In the genomic region with DNA sequence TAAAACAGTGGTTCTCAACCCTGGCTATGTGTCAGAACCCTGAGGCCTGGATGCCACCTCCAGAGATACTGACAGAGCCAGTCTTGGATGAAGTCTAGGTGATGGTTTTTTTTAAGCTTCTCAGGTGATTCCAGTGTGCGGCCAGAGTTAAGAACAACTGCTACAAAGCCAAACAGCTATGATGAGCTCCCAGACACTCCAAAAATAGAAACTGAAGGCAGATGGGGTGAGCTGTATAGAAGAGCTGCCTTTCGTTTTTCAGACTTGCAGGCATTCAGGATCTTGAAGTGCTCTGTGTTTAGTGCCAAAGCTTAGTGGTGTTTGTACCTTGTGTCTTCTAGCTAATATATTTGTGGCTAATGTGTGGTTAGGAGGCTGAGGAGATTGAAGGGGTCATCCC, we compare ENCODE assay signal across 14 cellular contexts. TPM values are rescaled to one million over a fixed set of nuclear protein-coding genes. Genes with fewer than 3 reads are reported as not detected.
"Had no signal": no experiment of that assay in that cellular context is flagged by ENCODE, and none has a peak within 500 bp of the region (broad histone marks: within the 10 kb centered on the region; RNA-seq: fewer than 3 reads in every experiment).

No MANE protein-coding gene starts in this region.

- H3K36me3 ChIP-seq: brain microvascular endothelial cell had no signal

- H3K27ac ChIP-seq: brain microvascular endothelial cell, coronary artery had no signal

- H3K27me3 ChIP-seq: brain microvascular endothelial cell had no signal

- DNase-seq: activated CD4-positive, alpha-beta T cell treated with anti-CD3 and anti-CD28 coated beads, Interleukin-2, amount 10 ng/mL, durations not matched to agents 24 days and 14 days; activated CD8-positive, alpha-beta T cell treated with anti-CD3 and anti-CD28 coated beads for 36 hours; activated naive CD4-positive, alpha-beta T cell treated with anti-CD3 and anti-CD28 coated beads, Interleukin-2, amount 50 U/mL, for 16 hours; activated T-cell treated with anti-CD3 and anti-CD28 coated beads, Interleukin-2, amount 50 U/mL, for 4 hours; aorta; brain microvascular endothelial cell; foreskin melanocyte; hypothalamus; kidney; stimulated activated CD4-positive, alpha-beta T cell treated with anti-CD3 and anti-CD28 coated beads, Interleukin-15, amount 100 ng/mL, for 24 hours; stimulated activated CD4-positive, alpha-beta T cell treated with anti-CD3 and anti-CD28 coated beads, Interleukin-2, amount 100 ng/mL, for 48 hours; T1000 had no signal

- H3K4me3 ChIP-seq: coronary artery had no signal

RNA-seq across cellular contexts. Expression of a gene that starts 14.2 kb away (rescaled TPM):
- total RNA-seq: activated CD4-positive, alpha-beta T cell treated with anti-CD3 and anti-CD28 coated beads, Interleukin-2, amount 10 ng/mL, durations not matched to agents 24 days and 14 days; activated CD8-positive, alpha-beta T cell treated with anti-CD3 and anti-CD28 coated beads for 36 hours; T-helper 1 cell treated with Interleukin-12 subunit alpha and Interleukin-12 subunit beta and Interleukin-4 antibody, amounts not matched to agents 30 ng/mL and 1 ng/mL, for 36 hours had no signal
